ENCODE assay signal across 10 cellular contexts in the genomic region with DNA sequence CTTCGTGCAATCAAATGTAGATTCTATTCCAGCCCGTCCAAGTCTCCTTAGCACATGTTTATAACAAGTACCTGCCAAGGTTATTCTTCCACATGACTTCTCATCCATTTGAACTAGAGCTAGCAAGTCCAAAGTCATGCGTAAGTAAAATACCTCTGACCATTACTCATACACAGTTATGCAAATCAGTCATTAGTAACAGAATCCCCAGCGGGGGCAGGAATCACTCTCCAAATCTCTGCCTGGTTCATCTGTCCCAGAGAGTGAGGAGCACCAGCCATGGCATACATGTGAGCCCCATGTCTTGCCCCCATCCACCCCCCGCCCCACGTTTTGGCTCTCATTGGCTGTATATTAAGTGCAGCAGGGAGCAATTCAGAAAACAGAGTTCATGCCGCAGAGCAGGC. TPM values are rescaled to one million over a fixed set of nuclear protein-coding genes. Genes with fewer than 3 reads are reported as not detected.
A peak's percentile ranks its signal among the peaks of the same experiment; 100 is the strongest.
DNase-seq lines count a peak whose midpoint lies in the region; ATAC-seq and TF ChIP-seq lines count a peak whose summit lies in the region.
"Had no signal": no experiment of that assay in that cellular context is flagged by ENCODE, and none has a peak within 500 bp of the region (broad histone marks: within the 10 kb centered on the region; RNA-seq: fewer than 3 reads in every experiment).

No MANE protein-coding gene starts in this region.

- TF ChIP-seq CTCF in cardiac fibroblast (IDR thresholded peaks at IDR 0.05; ENCODE audit: low read depth, low read length) = no peak
- TF ChIP-seq CTCF in left lung (IDR thresholded peaks at IDR 0.05) = no peak

- DNase-seq in LHCN-M2 (ENCODE audit: low read depth) = peak; percentile 78
- DNase-seq in cardiac fibroblast (ENCODE audit: low read depth in 2 of 2) = peak; percentile 87 to 95
- no peak for DNase-seq in left lung
- no peak for DNase-seq in OCI-M2 (lab: John Stamatoyannopoulos, UW; ENCODE audit: unreplicated experiment)
- DNase-seq: stimulated activated naive CD4-positive, alpha-beta T cell had no signal

- peak overlapping the region; percentile 57 for H2AFZ ChIP-seq in ACC112 (ENCODE audit: low read length, unreplicated experiment)

- H3K9me3 ChIP-seq in left lung = no peaks in the 10 kb centered on the region
- H3K9me3 ChIP-seq: BLaER1 had no signal

- H3K4me1 ChIP-seq in ACC112 (ENCODE audit: control insufficient read depth, insufficient read depth, low read length, unreplicated experiment) (peaks cover 32% of the 10 kb centered on the region), left lung (peaks cover 9 to 20% of the 10 kb centered on the region in 2 donors)

- H3K27me3 ChIP-seq in ACC112 (ENCODE audit: insufficient read depth, low read length) = no peaks in the 10 kb centered on the region
- H3K27me3 ChIP-seq in left lung = no peaks in the 10 kb centered on the region
- H3K27me3 ChIP-seq: BLaER1 had no signal

- no peaks in the 10 kb centered on the region for H3K79me2 ChIP-seq in ACC112 (ENCODE audit: control insufficient read depth, insufficient read depth, low read length, unreplicated experiment)

- intact Hi-C loops in left lung (cut with DNase I) = no loop called here

- H3K36me3 ChIP-seq in ACC112 (ENCODE audit: insufficient read depth, low read length) (no peaks in the 10 kb centered on the region), left lung (no peaks in the 10 kb centered on the region)
- H3K36me3 ChIP-seq: BLaER1 had no signal

- ATAC-seq in left lung = peak; percentile 44
- no peak for ATAC-seq in GM21723 (IDR thresholded peaks at IDR 0.05; ENCODE audit: unreplicated experiment)
- no peak for ATAC-seq in GM21381 (IDR thresholded peaks at IDR 0.05; ENCODE audit: unreplicated experiment)
- ATAC-seq in GM21737 (IDR thresholded peaks at IDR 0.05; ENCODE audit: unreplicated experiment) = no peak

- peak overlapping the region; percentile 1; the same call in 1 of the 2 replicates for H3K4me3 ChIP-seq in ACC112 (ENCODE audit: low read depth, low read length)
- H3K4me3 ChIP-seq in cardiac fibroblast (replicated peaks in 1 of 2; ENCODE audit: low read depth in 2 of 2, low read length in 2 of 2) = no peak overlapping the region
- no peak overlapping the region for H3K4me3 ChIP-seq in left lung
- H3K4me3 ChIP-seq: BLaER1 had no signal

- H3K27ac ChIP-seq in ACC112 (ENCODE audit: low read depth, low read length) (peak overlapping the region; percentile 73), left lung (peak overlapping the region in 1 of 2 donors; percentile 58)
- H3K27ac ChIP-seq: BLaER1 had no signal

RNA-seq across cellular contexts. Expression of gene SRL, which starts 27.7 kb away (rescaled TPM):
- not detected in 2 replicates for total RNA-seq in LHCN-M2 (2014; rRNA removed)
- not detected for polyA plus RNA-seq in LHCN-M2 (2012)
- 1 to 10 TPM in 1 of 2 donors, under 1 TPM in 1; 0.82 to 1.9 TPM for total RNA-seq in left lung

RNA-seq across cellular contexts. Expression of gene TFAP4, which starts 58.6 kb away (rescaled TPM):
- total RNA-seq in LHCN-M2 (2014; rRNA removed) (7.0 and 11.1 TPM in 2 replicates), left lung (10 to 100 TPM in 1 of 2 donors, 1 to 10 TPM in 1; 6.4 to 12.8 TPM)
- 4.4 TPM for polyA plus RNA-seq in LHCN-M2 (2012)

Comparison
In these comparisons a context has a peak if more than half of its experiments do, and no peak if none do; other contexts are left out.
1. DNase-seq: peak in LHCN-M2 (single experiment) and cardiac fibroblast (2 of 2); none in left lung (0 of 2) and OCI-M2 (single experiment).